ENCODE assay signal across 8 cellular contexts in genomic region chr4:54063224-54063623, GRCh38. TPM values are rescaled to one million over a fixed set of nuclear protein-coding genes. Genes with fewer than 3 reads are reported as not detected.
DNase-seq lines count a peak whose midpoint lies in the region; ATAC-seq and TF ChIP-seq lines count a peak whose summit lies in the region.

No MANE protein-coding gene starts in this region.

- peaks cover 40% of the 10 kb centered on the region for H3K4me1 ChIP-seq in CD8-positive, alpha-beta T cell (ENCODE audit: insufficient read depth, low read length)
- H3K4me1 ChIP-seq in liver (ENCODE audit: control insufficient read depth in 4 of 4, insufficient read depth in 4 of 4, low read length in 3 of 4): peaks cover 6 to 33% (median 25%) of the 10 kb centered on the region in 4 donors
- H3K4me1 ChIP-seq in suprapubic skin: peaks cover 75% of the 10 kb centered on the region

- DNase-seq in CD8-positive, alpha-beta T cell: no peak
- DNase-seq in astrocyte of the cerebellum (ENCODE audit: low read depth) (no peak), suprapubic skin (ENCODE audit: low spot score in 2 of 2) (no peak)
- no peak for DNase-seq in effector CD8-positive, alpha-beta T cell (lab: John Stamatoyannopoulos, UW)

- in situ Hi-C loops in astrocyte of the cerebellum (cut with HindIII; ENCODE audit: low sequenced_read_pairs): no loop called here

- H3K4me3 ChIP-seq in CD8-positive, alpha-beta T cell (ENCODE audit: low read depth, low read length): peak overlapping the region; percentile 99
- H3K4me3 ChIP-seq in astrocyte of the cerebellum (ENCODE audit: low read depth, low read length) (peak overlapping the region; percentile 63), liver (ENCODE audit: low read depth in 1 of 3, low read length in 3 of 3) (peak overlapping the region; percentile 88 to 91 (median 91)), suprapubic skin (peak overlapping the region; percentile 74)

- POLR2A ChIA-PET in CD8-positive, alpha-beta T cell (lab: Charles Lee): interaction anchor here (0.8 to 2.8 kb wide), 6 partner anchors 9 to 55 kb away, joined by 3 to 8 read pairs (median 4); no protein-coding TSS in a partner anchor

- peaks cover 60% of the 10 kb centered on the region for H3K4me1 Mint-ChIP-seq in CD8-positive, alpha-beta T cell (ENCODE audit: low read depth)

- H3K27me3 Mint-ChIP-seq in CD8-positive, alpha-beta T cell (ENCODE audit: low read depth): no peaks in the 10 kb centered on the region

- H3K27ac Mint-ChIP-seq in CD8-positive, alpha-beta T cell: peak overlapping the region; percentile 99

- TF ChIP-seq POLR2A in suprapubic skin (IDR thresholded peaks at IDR 0.05): no peak

- CTCF ChIA-PET in CD8-positive, alpha-beta T cell (lab: Charles Lee): no interaction called here

- H3K36me3 Mint-ChIP-seq in CD8-positive, alpha-beta T cell: peaks cover 22% of the 10 kb centered on the region

- peak overlapping the region; percentile 96 for H3K4me3 Mint-ChIP-seq in CD8-positive, alpha-beta T cell

- no peaks in the 10 kb centered on the region for H3K9me3 ChIP-seq in CD8-positive, alpha-beta T cell (ENCODE audit: low read length)
- H3K9me3 ChIP-seq in KOPT-K1 (ENCODE audit: insufficient read depth, low read length, poor library complexity, severe bottlenecking) (no peaks in the 10 kb centered on the region), liver (ENCODE audit: control insufficient read depth in 4 of 4, low read length in 3 of 4) (no peaks in the 10 kb centered on the region), suprapubic skin (no peaks in the 10 kb centered on the region)

- ATAC-seq in CD8-positive, alpha-beta T cell: no peak
- ATAC-seq in GM19467 (IDR thresholded peaks at IDR 0.05; ENCODE audit: unreplicated experiment): no peak
- no peak for ATAC-seq in HG03342 (IDR thresholded peaks at IDR 0.05; ENCODE audit: unreplicated experiment)

- intact Hi-C loops in CD8-positive, alpha-beta T cell (cut with DNase I, micrococcal nuclease): loop anchor here (5.0 to 10.0 kb wide), 11 partner anchors 36 to 1882 kb away; partner anchors contain the start of genes CLOCK (in 2 of the 2), CEP135 (in 1 of the 2), EXOC1 (in 1 of the 2) and RASL11B (in 1 of the 2)

- H3K9ac ChIP-seq in liver (ENCODE audit: low read depth in 1 of 2, low read length in 2 of 2): peak overlapping the region; percentile 95 to 98

- H3K27me3 ChIP-seq in CD8-positive, alpha-beta T cell (ENCODE audit: insufficient read depth, low read length): no peaks in the 10 kb centered on the region
- H3K27me3 ChIP-seq in liver (ENCODE audit: control insufficient read depth in 4 of 4, insufficient read depth in 4 of 4, low read length in 3 of 4) (no peaks in the 10 kb centered on the region), suprapubic skin (no peaks in the 10 kb centered on the region)

- no peaks in the 10 kb centered on the region for H3K9me3 Mint-ChIP-seq in CD8-positive, alpha-beta T cell

- TF ChIP-seq EP300 in suprapubic skin (IDR thresholded peaks at IDR 0.05): no peak

- no peak for TF ChIP-seq RAD21 in liver (IDR thresholded peaks at IDR 0.05)

- no peak for TF ChIP-seq CTCF in CD8-positive, alpha-beta T cell (IDR thresholded peaks at IDR 0.05)
- TF ChIP-seq CTCF in astrocyte of the cerebellum (IDR thresholded peaks at IDR 0.05; ENCODE audit: low read depth, low read length, missing control alignments) (no peak), liver (IDR thresholded peaks at IDR 0.05; ENCODE audit: low read depth, low read length, missing input control) (no peak), suprapubic skin (IDR thresholded peaks at IDR 0.05) (no peak)

- no peaks in the 10 kb centered on the region for H3K36me3 ChIP-seq in CD8-positive, alpha-beta T cell (ENCODE audit: insufficient read depth, low read length)
- H3K36me3 ChIP-seq in KOPT-K1 (ENCODE audit: insufficient read depth, low read length) (no peaks in the 10 kb centered on the region; the same call in 1 of the 2 replicates), liver (ENCODE audit: control insufficient read depth in 4 of 4, insufficient read depth in 3 of 4, low read depth in 1 of 4, low read length in 3 of 4) (peaks cover 0 to 2% (median 0%) of the 10 kb centered on the region in 4 donors), suprapubic skin (no peaks in the 10 kb centered on the region)

- peak overlapping the region; percentile 99 for H3K27ac ChIP-seq in CD8-positive, alpha-beta T cell (ENCODE audit: low read depth, low read length)
- H3K27ac ChIP-seq in KOPT-K1 (ENCODE audit: low read depth, low read length, poor library complexity, severe bottlenecking) (peak overlapping the region; percentile 76), liver (ENCODE audit: low read depth in 1 of 2, low read length in 2 of 2) (peak overlapping the region; percentile 97 to 100), suprapubic skin (peak overlapping the region; percentile 97)

- under 1% methylated on average over 4 of the region's 4 CpGs for WGBS in liver
- WGBS in suprapubic skin: 0% methylated on average over 4 of the region's 4 CpGs

TF ChIP-seq in liver, 16 proteins besides CTCF, POLR2A, EP300 and RAD21:
- TF ChIP-seq GABPA (IDR thresholded peaks at IDR 0.05 in 1 of 2, conservative IDR thresholded peaks at IDR 0.05 in 1 of 2): peak; percentile 46 to 71
- no peak for TF ChIP-seq TAF1 (conservative IDR thresholded peaks at IDR 0.05)

RNA-seq across cellular contexts. Expression of gene CHIC2, which starts 1.2 kb away (rescaled TPM):
- 10 to 100 TPM; 67.3 to 69.3 TPM for total RNA-seq in CD8-positive, alpha-beta T cell
- total RNA-seq in liver (10 to 100 TPM; 21.7 to 26.2 TPM), suprapubic skin (10 to 100 TPM; 33.3 to 60.3 (median 41.1) TPM)
- 10 to 100 TPM in 1 of 2 donors, 1 to 10 TPM in 1; 9.3 to 15.1 TPM for polyA plus RNA-seq in liver

RNA-seq across cellular contexts. Expression of gene GSX2, which starts 36.7 kb away (rescaled TPM):
- total RNA-seq in CD8-positive, alpha-beta T cell: not detected
- total RNA-seq in liver: not detected
- not detected for polyA plus RNA-seq in liver
- under 1 TPM in 1 of 4 donors, not detected in 3; 0.53 TPM for total RNA-seq in suprapubic skin
